Comparison of ENCODE assay signal across 19 cellular contexts in the genomic region with DNA sequence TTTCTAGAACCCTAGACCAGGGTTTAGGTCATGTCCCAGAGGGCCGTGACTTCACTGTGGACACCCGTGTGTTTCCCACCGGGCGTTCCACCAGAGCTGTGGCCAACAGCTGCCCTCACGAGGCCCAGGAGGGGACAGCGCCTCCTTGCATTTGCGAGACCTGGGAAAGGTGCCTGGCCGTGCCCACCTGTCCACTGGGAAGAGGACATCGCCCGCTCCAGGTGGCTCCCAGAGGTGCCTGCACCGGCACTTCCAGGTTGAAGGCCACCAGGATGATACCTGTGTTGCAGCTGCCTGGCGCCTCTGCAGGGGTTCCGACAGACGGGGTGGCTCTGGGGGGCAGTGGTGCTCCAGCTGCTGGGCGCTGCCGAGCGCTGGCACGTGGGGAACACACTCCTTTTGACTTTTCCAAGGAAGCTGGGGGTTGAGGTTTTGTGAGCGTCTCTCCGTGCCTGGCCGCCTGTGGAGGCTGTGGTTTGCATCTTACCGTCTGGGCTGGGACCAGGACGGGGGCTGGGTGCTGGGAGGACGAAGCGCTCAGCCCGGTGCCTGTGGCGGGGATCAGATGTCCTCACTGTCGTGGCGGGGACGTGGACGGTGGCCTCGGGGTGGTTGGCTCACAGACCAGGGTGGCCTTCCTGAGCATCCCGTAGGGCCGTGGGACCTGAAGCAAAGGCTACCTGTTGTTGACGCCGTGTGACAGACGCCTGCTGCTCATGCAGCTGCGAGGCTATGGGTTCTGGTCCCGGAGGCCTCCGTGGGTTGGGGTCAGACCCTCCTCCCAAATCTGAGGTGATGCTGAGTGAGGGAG. TPM values are rescaled to one million over a fixed set of nuclear protein-coding genes. Genes with fewer than 3 reads are reported as not detected.
A peak's percentile ranks its signal among the peaks of the same experiment; 100 is the strongest.
DNase-seq lines count a peak whose midpoint lies in the region; ATAC-seq, FAIRE-seq and TF ChIP-seq lines count a peak whose summit lies in the region.
"Had no signal": no experiment of that assay in that cellular context is flagged by ENCODE, and none has a peak within 500 bp of the region (broad histone marks: within the 10 kb centered on the region; RNA-seq: fewer than 3 reads in every experiment).

No MANE protein-coding gene starts in this region.

- H3K4ac ChIP-seq in H1 (replicated peaks; ENCODE audit: insufficient read length, low read depth, low read length): no peak overlapping the region

- no peaks in the 10 kb centered on the region for H3K79me2 ChIP-seq in H1 (ENCODE audit: control insufficient read depth in 1 of 2, insufficient read depth in 2 of 2, low read length in 2 of 2)

- no peak for TF ChIP-seq EP300 in H1 (IDR thresholded peaks at IDR 0.05; ENCODE audit: borderline replicate concordance in 1 of 2, low read depth in 2 of 2, low read length in 2 of 2)

- H4K20me1 ChIP-seq in H1 (replicated peaks in 1 of 2; ENCODE audit: control insufficient read depth in 1 of 2, insufficient read depth in 2 of 2, low read length in 2 of 2): no peaks in the 10 kb centered on the region

- H3K27me3 Mint-ChIP-seq in type B pancreatic cell: no peaks in the 10 kb centered on the region

- H3K56ac ChIP-seq in H1 (replicated peaks; ENCODE audit: insufficient read length, low read depth, low read length): no peak overlapping the region

- H4K91ac ChIP-seq in H1 (replicated peaks; ENCODE audit: insufficient read length, low read length): no peak overlapping the region

- no peak overlapping the region for H2BK20ac ChIP-seq in H1 (ENCODE audit: low read length)

- no peak overlapping the region for H3K4me3 Mint-ChIP-seq in type B pancreatic cell

- no peak overlapping the region for H4K5ac ChIP-seq in H1 (ENCODE audit: insufficient read length, low read depth, low read length)

- no peak overlapping the region; the same call in 1 of the 2 replicates for H3K18ac ChIP-seq in H1 (ENCODE audit: extremely low read depth, low read length)

- no peak overlapping the region for H3K9ac ChIP-seq in H1 (replicated peaks in 1 of 4; ENCODE audit: extremely low read depth in 1 of 4, low read depth in 3 of 4, low read length in 3 of 4)

- intact Hi-C loops in lower lobe of right lung (cut with DNase I) (no loop called here), uterus (cut with DNase I; ENCODE audit: low total_unique reads) (no loop called here)

- FAIRE-seq in H1 (lab: Jason Lieb, UNC): no peak

- POLR2A ChIA-PET in H1 (lab: Charles Lee; ENCODE audit: partially characterized antibody): interaction anchor here (1.0 to 1.4 kb wide), 2 partner anchors 9 to 67 kb away, joined by 3 read pairs; no protein-coding TSS in a partner anchor

- no peaks in the 10 kb centered on the region for H3K23me2 ChIP-seq in H1 (ENCODE audit: low read depth, low read length)

- TF ChIP-seq RAD21 in H1 (IDR thresholded peaks at IDR 0.05 in 1 of 2, conservative IDR thresholded peaks at IDR 0.05 in 1 of 2; ENCODE audit: low read depth in 2 of 2, low read length in 2 of 2): no peak

- H2BK5ac ChIP-seq in H1 (ENCODE audit: low read depth, low read length): peak overlapping the region; percentile 44; the same call in 1 of the 2 replicates

- H3K27ac Mint-ChIP-seq in type B pancreatic cell: no peak overlapping the region

- H2AK5ac ChIP-seq in H1 (ENCODE audit: low read depth, low read length): no peak overlapping the region

- no peak for TF ChIP-seq POLR2A in H1 (IDR thresholded peaks at IDR 0.05; ENCODE audit: control extremely low read depth in 1 of 2, low read depth in 2 of 2, low read length in 2 of 2)
- no peak for TF ChIP-seq POLR2A in uterus (IDR thresholded peaks at IDR 0.05)

- H3K27me3 ChIP-seq in H7 (ENCODE audit: control insufficient read depth, insufficient read depth, low read length): no peaks in the 10 kb centered on the region
- no peaks in the 10 kb centered on the region for H3K27me3 ChIP-seq in H1 (replicated peaks in 1 of 4; ENCODE audit: control insufficient read depth in 3 of 4, extremely low read depth in 1 of 4, insufficient read depth in 3 of 4, low read length in 3 of 4)
- H3K27me3 ChIP-seq in lower lobe of right lung (ENCODE audit: low read depth): peaks cover 14% of the 10 kb centered on the region
- H3K27me3 ChIP-seq in uterus: no peaks in the 10 kb centered on the region

- no peak overlapping the region for H2AFZ ChIP-seq in H1 (ENCODE audit: low read length)

- peaks cover 9% of the 10 kb centered on the region for H3K4me1 Mint-ChIP-seq in type B pancreatic cell (ENCODE audit: unreplicated experiment)

- H3K4me1 ChIP-seq in H1 (replicated peaks in 1 of 4; ENCODE audit: control insufficient read depth in 3 of 4, insufficient read depth in 4 of 4, low read length in 3 of 4) (peaks cover 0 to 3% (median 1%) of the 10 kb centered on the region in 4 experiments; a peak in 3 of 7 replicates), lower lobe of right lung (no peaks in the 10 kb centered on the region), uterus (no peaks in the 10 kb centered on the region)
- H3K4me1 ChIP-seq: HAP-1, SJSA1 had no signal

- H3K27ac ChIP-seq in H1 (ENCODE audit: low read depth, low read length) (no peak overlapping the region), lower lobe of right lung (no peak overlapping the region), uterus (no peak overlapping the region)
- H3K27ac ChIP-seq: SJSA1 had no signal

- H3K79me1 ChIP-seq in H1 (ENCODE audit: low read depth, low read length): no peaks in the 10 kb centered on the region

- no peaks in the 10 kb centered on the region for H3K36me3 ChIP-seq in H7 (replicated peaks; ENCODE audit: control insufficient read depth, insufficient read depth, low read length)
- no peaks in the 10 kb centered on the region for H3K36me3 ChIP-seq in H1 (ENCODE audit: control insufficient read depth in 2 of 4, insufficient read depth in 4 of 4, low read length in 3 of 4)
- H3K36me3 ChIP-seq in lower lobe of right lung: no peaks in the 10 kb centered on the region
- no peaks in the 10 kb centered on the region for H3K36me3 ChIP-seq in uterus
- H3K36me3 ChIP-seq: HAP-1, SJSA1 had no signal

- H2BK15ac ChIP-seq in H1 (ENCODE audit: low read length): no peak overlapping the region

- no peak overlapping the region for H3K14ac ChIP-seq in H1 (ENCODE audit: insufficient read length)

- H2BK12ac ChIP-seq in H1 (ENCODE audit: low read depth, low read length): no peak overlapping the region

- no peak for TF ChIP-seq CTCF in H1 (IDR thresholded peaks at IDR 0.05; ENCODE audit: control extremely low read depth in 1 of 3, insufficient read depth in 1 of 3, low read depth in 1 of 3, low read length in 3 of 3)
- TF ChIP-seq CTCF in lower lobe of right lung (IDR thresholded peaks at IDR 0.05): no peak
- no peak for TF ChIP-seq CTCF in type B pancreatic cell (conservative IDR thresholded peaks at IDR 0.05)
- TF ChIP-seq CTCF in uterus (IDR thresholded peaks at IDR 0.05): no peak
- no peak for TF ChIP-seq CTCF in GM20000 (IDR thresholded peaks at IDR 0.05; ENCODE audit: extremely low read depth, missing control alignments)

- H3K9me3 ChIP-seq in H1 (ENCODE audit: insufficient read depth in 2 of 2, low read depth in 1 of 2, low read length in 1 of 2): no peaks in the 10 kb centered on the region
- no peaks in the 10 kb centered on the region for H3K9me3 ChIP-seq in lower lobe of right lung
- no peaks in the 10 kb centered on the region for H3K9me3 ChIP-seq in uterus
- H3K9me3 ChIP-seq: HAP-1 had no signal

- H3K9me3 Mint-ChIP-seq in type B pancreatic cell: no peaks in the 10 kb centered on the region

- 88% methylated on average over 33 of the region's 40 CpGs; no CpG with 5 or more reads in 1 of the 2 experiments for WGBS in H1 (ENCODE audit: extremely low coverage in 1 of 2, insufficient coverage in 1 of 2, insufficient read length in 1 of 2, insufficient replicate concordance in 2 of 2, low coverage in 1 of 2, low lambda C conversion rate in 2 of 2, missing lambda C conversion rate in 1 of 2), 2 experiments

- no peak overlapping the region for H2BK120ac ChIP-seq in H1 (replicated peaks; ENCODE audit: low read depth, low read length)

- no peak overlapping the region for H3K23ac ChIP-seq in H1 (ENCODE audit: insufficient read length)

- H4K8ac ChIP-seq in H1 (ENCODE audit: extremely low read depth, insufficient read depth, low read length): no peak overlapping the region; the same call in none of the 2 replicates

- CTCF ChIA-PET in H1 (lab: Charles Lee; ENCODE audit: partially characterized antibody): interaction anchor here (0.6 to 3.5 kb wide), 9 partner anchors 9 to 150 kb away, joined by 3 to 16 read pairs (median 5); no protein-coding TSS in a partner anchor

- H3K4me2 ChIP-seq in H1 (ENCODE audit: insufficient read depth in 1 of 2, low read depth in 2 of 2, low read length in 2 of 2): no peak overlapping the region

- ATAC-seq in lower lobe of right lung: peak; percentile 9 to 19

- H3K36me3 Mint-ChIP-seq in type B pancreatic cell: no peaks in the 10 kb centered on the region

- DNase-seq in H7 (peak; percentile 62), H1 (ENCODE audit: low read depth in 1 of 2, low spot score in 2 of 2) (no peak), lower lobe of right lung (peak; percentile 40), type B pancreatic cell (ENCODE audit: extremely low spot score, unreplicated experiment) (peak; percentile 64), cortex of kidney (lab: John Stamatoyannopoulos, UW) (no peak), uterus (no peak), GM20000 (ENCODE audit: low spot score) (no peak)
- DNase-seq: NCI-H1048, NCI-H1694, NCI-H2107, NCI-H345, NCI-H526 treated with DMSO at 0.1 percent for 48 hours, OCI-M1, RPMI8226 had no signal

- H3K4me3 ChIP-seq in H7 (ENCODE audit: insufficient read depth, low read depth, low read length) (no peak overlapping the region), H1 (ENCODE audit: extremely low read depth in 1 of 4, insufficient read depth in 2 of 4, low read depth in 3 of 4, low read length in 4 of 4) (no peak overlapping the region), lower lobe of right lung (no peak overlapping the region), uterus (no peak overlapping the region)
- H3K4me3 ChIP-seq: HAP-1, SJSA1 had no signal

TF ChIP-seq in H1, 55 proteins besides CTCF, POLR2A, EP300 and RAD21 (continues in another document):
- no peak for TF ChIP-seq CEBPB (IDR thresholded peaks at IDR 0.05; ENCODE audit: low read depth, low read length)
- TF ChIP-seq TBP (IDR thresholded peaks at IDR 0.05; ENCODE audit: low read depth, low read length): no peak

RNA-seq across cellular contexts. Expression of gene NKD2, which starts 19.2 kb away (rescaled TPM):
- 4.9 and 5.7 TPM in 2 replicates for total RNA-seq in H7 (2014; rRNA removed; shearing (Covaris generic))
- total RNA-seq in H1 (2021; fragmentation: NEBNext Ultra II Directional; extraction: Animal tissue kit (Norgen Biotek cat#: 25700)): 6.3 and 7.9 TPM in 2 replicates
- polyA plus RNA-seq in H1 (2011; rRNA removed): 5.5 and 7.8 TPM in 2 replicates
- 6.4 TPM for polyA plus RNA-seq in H1 (2011; cell fraction: cytosol; rRNA removed)
- 32.5 TPM for polyA plus RNA-seq in H1 (2011; cell fraction: nucleus; rRNA removed)
- polyA plus RNA-seq in H1 (2012, experiment 1 of 2): 3.0 to 8.7 TPM (median 8.2 TPM) in 4 replicates
- 3.8 TPM for polyA plus RNA-seq in H1 (2012, experiment 2 of 2)
- 6.7 TPM for polyA plus RNA-seq in H1 (2013, experiment 1 of 2)
- polyA plus RNA-seq in H1 (2013, experiment 2 of 2): 5.7 TPM
- polyA minus RNA-seq in H1 (2011; rRNA and poly(A)+ RNA removed): 1.2 and 1.3 TPM in 2 replicates
- 3.6 TPM for polyA minus RNA-seq in H1 (2011; cell fraction: cytosol; rRNA and poly(A)+ RNA removed)
- polyA minus RNA-seq in H1 (2011; cell fraction: nucleus; rRNA and poly(A)+ RNA removed): 4.4 TPM
- 24.1 TPM for total RNA-seq in lower lobe of right lung
- total RNA-seq in type B pancreatic cell (ENCODE audit: low replicate concordance): 23.3 and 24.3 TPM in 2 replicates
- 10 to 100 TPM in 1 of 4 donors, 1 to 10 TPM in 1, not detected in 2; 2.5 to 11.1 TPM for total RNA-seq in uterus
- total RNA-seq: HT1080 had no signal
- polyA plus RNA-seq: AG04450, BJ had no signal

Comparison
In these comparisons a context has a peak if more than half of its experiments do, and no peak if none do; other contexts are left out.
1. DNase-seq: peak in H7 (single experiment), lower lobe of right lung (single experiment) and type B pancreatic cell (single experiment); none in H1 (0 of 2), cortex of kidney (single experiment), uterus (0 of 2) and GM20000 (single experiment).